In the genomic region with DNA sequence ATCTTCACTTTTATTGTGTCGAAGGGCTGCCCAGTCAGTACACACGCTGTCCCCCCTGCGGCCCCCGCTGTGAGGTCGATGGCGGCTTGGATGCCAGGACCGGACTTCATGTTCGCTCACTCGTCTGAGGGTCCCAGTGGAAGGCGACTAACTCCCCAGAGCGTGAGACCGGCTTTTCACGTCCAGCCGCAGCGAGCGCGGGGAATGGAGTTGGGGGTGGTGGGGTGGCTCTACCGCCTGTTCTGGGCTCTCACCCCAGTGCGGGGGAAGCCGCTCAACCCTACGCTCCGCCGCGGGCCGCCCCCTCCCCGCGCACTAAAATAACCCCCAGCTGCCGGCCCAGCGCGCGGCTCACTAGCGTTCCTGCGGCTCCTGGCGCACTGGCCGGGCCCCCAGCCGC, we compare ENCODE assay signal across 1 cellular context.
A peak's percentile ranks its signal among the peaks of the same experiment; 100 is the strongest.
TF ChIP-seq lines count a peak whose summit lies in the region.

Gene SLC25A2 (minus strand): TSS at position 294 of the 400 bp plus-strand sequence. CDS start 184 bp downstream, at position 110.

TF ChIP-seq in HepG2, 621 proteins besides CTCF, POLR2A, EP300 and RAD21:
- TF ChIP-seq ZNF768 (CRISPR knock-in tag; IDR thresholded peaks at IDR 0.05) (no peak), AGO2 (optimal IDR thresholded peaks at IDR 0.05; ENCODE audit: low read depth, low read length) (peak; percentile 25)
